8 cellular contexts compared by ENCODE assay signal in genomic region chr1:26827663-26828062, GRCh38. TPM values are rescaled to one million over a fixed set of nuclear protein-coding genes. Genes with fewer than 3 reads are reported as not detected.
DNase-seq lines count a peak whose midpoint lies in the region; ATAC-seq, FAIRE-seq and TF ChIP-seq lines count a peak whose summit lies in the region.

No MANE protein-coding gene starts in this region.

- no peaks in the 10 kb centered on the region for H3K27me3 Mint-ChIP-seq in naive thymus-derived CD4-positive, alpha-beta T cell

- no peaks in the 10 kb centered on the region for H3K27me3 ChIP-seq in naive thymus-derived CD4-positive, alpha-beta T cell (ENCODE audit: control insufficient read depth in 2 of 2, insufficient read depth in 2 of 2, low read length in 2 of 2)

- H3K36me3 ChIP-seq in naive thymus-derived CD4-positive, alpha-beta T cell (ENCODE audit: control insufficient read depth in 2 of 3, insufficient read depth in 3 of 3, low read length in 3 of 3) = peaks cover 0 to 14% (median 4%) of the 10 kb centered on the region in 3 experiments
- no peaks in the 10 kb centered on the region for H3K36me3 ChIP-seq in mucosa of descending colon (ENCODE audit: low read depth)

- H3K4me1 ChIP-seq in naive thymus-derived CD4-positive, alpha-beta T cell (ENCODE audit: control insufficient read depth in 2 of 2, insufficient read depth in 2 of 2, low read length in 2 of 2) = peaks cover 45 to 52% of the 10 kb centered on the region in 2 donors
- H3K4me1 ChIP-seq in mucosa of descending colon (ENCODE audit: low read depth) = peaks cover 19% of the 10 kb centered on the region

- H3K27ac Mint-ChIP-seq in naive thymus-derived CD4-positive, alpha-beta T cell = peak overlapping the region; percentile 90 to 100 (median 98)

- no peak for DNase-seq in AG10803 (ENCODE audit: low read depth)
- DNase-seq in LHCN-M2 (ENCODE audit: low read depth) = peak; percentile 19
- peak; percentile 48 for DNase-seq in ecto neural progenitor cell (ENCODE audit: low spot score)
- DNase-seq in naive thymus-derived CD4-positive, alpha-beta T cell = no peak
- no peak for DNase-seq in amniotic stem cell (lab: John Stamatoyannopoulos, UW)
- DNase-seq in urothelium cell line (ENCODE audit: low spot score) = no peak
- no peak for DNase-seq in mucosa of descending colon

- H3K4me3 ChIP-seq in AG10803 (ENCODE audit: low read length) (peak overlapping the region; percentile 72), mucosa of descending colon (no peak overlapping the region)
- peak overlapping the region; percentile 64 for H3K4me3 ChIP-seq in naive thymus-derived CD4-positive, alpha-beta T cell (ENCODE audit: low read length)

- H3K4me3 Mint-ChIP-seq in naive thymus-derived CD4-positive, alpha-beta T cell = peak overlapping the region; percentile 87 to 99 (median 92)

- TF ChIP-seq CTCF in AG10803 (conservative IDR thresholded peaks at IDR 0.05; ENCODE audit: low read length) = no peak
- TF ChIP-seq CTCF in mucosa of descending colon (IDR thresholded peaks at IDR 0.05) = no peak

- POLR2A ChIA-PET in naive thymus-derived CD4-positive, alpha-beta T cell (lab: Charles Lee) = interaction anchor here (1.3 kb wide), 1 partner anchor 85 kb away, joined by 3 read pairs; no protein-coding TSS in a partner anchor

- no peaks in the 10 kb centered on the region for H3K9me3 Mint-ChIP-seq in naive thymus-derived CD4-positive, alpha-beta T cell

- H3K36me3 Mint-ChIP-seq in naive thymus-derived CD4-positive, alpha-beta T cell = peaks cover 0 to 33% (median 5%) of the 10 kb centered on the region in 5 donors

- no peak for ATAC-seq in naive thymus-derived CD4-positive, alpha-beta T cell
- no peak for ATAC-seq in HG03135 (IDR thresholded peaks at IDR 0.05; ENCODE audit: unreplicated experiment)
- ATAC-seq in mucosa of descending colon = no peak

- intact Hi-C loops in naive thymus-derived CD4-positive, alpha-beta T cell (cut with micrococcal nuclease) = loop anchor here in 1 of 2 donors (2.0 kb wide), 1 partner anchor 63 kb away; the partner anchor contains the start of gene GPN2
- intact Hi-C loops in mucosa of descending colon (cut with DNase I, micrococcal nuclease) = no loop called here

- CTCF ChIA-PET in naive thymus-derived CD4-positive, alpha-beta T cell (lab: Charles Lee) = interaction anchor here (1.4 kb wide), 1 partner anchor 17 kb away, joined by 9 read pairs; no protein-coding TSS in a partner anchor

- H3K9me3 ChIP-seq in naive thymus-derived CD4-positive, alpha-beta T cell (ENCODE audit: control insufficient read depth in 2 of 3, low read length in 3 of 3) = no peaks in the 10 kb centered on the region
- H3K9me3 ChIP-seq in mucosa of descending colon = no peaks in the 10 kb centered on the region

- peaks cover 46 to 79% (median 74%) of the 10 kb centered on the region in 7 donors for H3K4me1 Mint-ChIP-seq in naive thymus-derived CD4-positive, alpha-beta T cell

- peak overlapping the region; percentile 87 for H3K27ac ChIP-seq in naive thymus-derived CD4-positive, alpha-beta T cell (ENCODE audit: low read depth, low read length)

- no peak for FAIRE-seq in urothelium cell line (lab: Jason Lieb, UNC)

RNA-seq across cellular contexts. Expression of gene ZDHHC18, which starts 1.2 kb away (rescaled TPM):
- 10.4 and 13.0 TPM in 2 replicates for total RNA-seq in LHCN-M2 (2014; rRNA removed)
- 12.5 TPM for polyA plus RNA-seq in LHCN-M2 (2012)
- 10 to 100 TPM; 36.4 to 72.4 (median 39.7) TPM for total RNA-seq in naive thymus-derived CD4-positive, alpha-beta T cell
- 10 to 100 TPM in 1 of 2 donors, 1 to 10 TPM in 1; 3.1 to 11.0 TPM for polyA plus RNA-seq in naive thymus-derived CD4-positive, alpha-beta T cell
- total RNA-seq in mucosa of descending colon = 10 to 100 TPM; 22.8 to 30.5 (median 26.9) TPM

RNA-seq across cellular contexts. Expression of gene SFN, which starts 35.3 kb away (rescaled TPM):
- not detected in 2 replicates for total RNA-seq in LHCN-M2 (2014; rRNA removed)
- polyA plus RNA-seq in LHCN-M2 (2012) = 0.11 TPM
- 1 to 10 TPM in 4 of 5 experiments, under 1 TPM in 1; 0.74 to 1.9 (median 1.4) TPM for total RNA-seq in naive thymus-derived CD4-positive, alpha-beta T cell
- not detected for polyA plus RNA-seq in naive thymus-derived CD4-positive, alpha-beta T cell
- 100 to 1,000 TPM; 124 to 282 (median 191) TPM for total RNA-seq in mucosa of descending colon

RNA-seq across cellular contexts. Expression of gene PIGV, which starts 39.9 kb away (rescaled TPM):
- 17.7 and 20.8 TPM in 2 replicates for total RNA-seq in LHCN-M2 (2014; rRNA removed)
- polyA plus RNA-seq in LHCN-M2 (2012) = 13.3 TPM
- total RNA-seq in naive thymus-derived CD4-positive, alpha-beta T cell = 10 to 100 TPM in 4 of 5 experiments, 1 to 10 TPM in 1; 8.4 to 17.9 (median 16.7) TPM
- polyA plus RNA-seq in naive thymus-derived CD4-positive, alpha-beta T cell = 10 to 100 TPM in 1 of 2 donors, 1 to 10 TPM in 1; 7.0 to 11.3 TPM
- total RNA-seq in mucosa of descending colon = 10 to 100 TPM; 16.5 to 22.3 (median 17.5) TPM

Comparison
In these comparisons a context has a peak if more than half of its experiments do, and no peak if none do; other contexts are left out.
1. DNase-seq: peak in LHCN-M2 (single experiment) and ecto neural progenitor cell (single experiment); none in AG10803 (single experiment), naive thymus-derived CD4-positive, alpha-beta T cell (0 of 9), amniotic stem cell (single experiment), urothelium cell line (single experiment) and mucosa of descending colon (0 of 3).
2. RNA of gene SFN, which starts 35.3 kb away (total RNA-seq): 124 to 282 TPM in mucosa of descending colon; 0.74 to 1.9 TPM in naive thymus-derived CD4-positive, alpha-beta T cell and not detected in LHCN-M2; every median in the first group is over 10 times any median in the second.